In the genomic region with DNA sequence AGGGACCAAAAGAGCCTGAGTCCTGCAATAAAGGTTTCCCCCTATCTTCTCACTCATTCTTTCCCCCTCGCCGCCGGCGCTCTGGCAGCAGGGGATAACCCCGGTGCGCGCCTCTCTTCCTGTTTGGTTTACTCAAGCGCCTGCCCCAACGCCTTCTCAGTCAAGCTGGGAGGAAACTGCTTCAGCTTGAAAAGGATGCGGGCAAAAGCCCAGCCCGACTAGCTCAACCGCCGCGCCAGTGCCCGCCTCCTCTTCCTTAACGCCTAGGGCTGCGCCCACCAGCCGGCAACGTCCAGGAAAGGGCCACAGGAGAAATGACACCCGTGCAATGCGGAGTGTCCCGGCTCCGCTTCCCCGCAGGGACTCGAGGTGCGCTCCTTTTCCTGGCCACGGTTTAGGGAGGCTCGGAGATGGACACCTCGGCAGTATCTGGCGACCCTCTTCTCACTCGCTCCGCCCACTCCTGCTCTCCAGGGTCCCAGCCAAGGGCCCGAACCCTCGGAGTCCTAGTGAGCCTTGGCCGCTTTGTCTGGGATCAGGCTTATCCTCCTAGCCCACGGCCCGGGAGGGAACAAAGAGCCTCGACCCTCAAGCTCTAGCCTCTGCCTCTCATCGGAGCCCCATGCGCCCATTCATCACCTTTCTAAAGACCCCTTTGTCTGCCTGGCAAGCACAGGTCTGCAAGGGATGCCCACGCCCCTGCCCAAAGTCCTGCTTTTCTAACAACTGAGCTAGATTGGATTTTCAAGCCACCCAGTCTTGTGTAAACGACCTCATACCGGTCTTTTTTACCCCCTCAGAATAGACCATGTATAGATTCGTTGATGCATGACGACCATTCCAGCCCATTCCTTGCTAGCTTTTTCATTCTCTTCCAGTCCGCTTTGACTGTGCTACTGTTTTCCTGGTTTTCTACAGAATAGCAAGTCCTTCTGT, we compare ENCODE assay signal across 8 cellular contexts. TPM values are rescaled to one million over a fixed set of nuclear protein-coding genes. Genes with fewer than 3 reads are reported as not detected.
A peak's percentile ranks its signal among the peaks of the same experiment; 100 is the strongest.
DNase-seq lines count a peak whose midpoint lies in the region; ATAC-seq, FAIRE-seq and TF ChIP-seq lines count a peak whose summit lies in the region.

No MANE protein-coding gene starts in this region.

- H3K27ac ChIP-seq in WERI-Rb-1: no peak overlapping the region

- DNase-seq in GM12891 (ENCODE audit: insufficient read length, low spot score) (peak; percentile 28), NCI-H1694 treated with DMSO at 0.1 percent for 48 hours (lab: John Stamatoyannopoulos, UW) (peak; percentile 46), WERI-Rb-1 (peak; percentile 59), left lobe of liver (ENCODE audit: low spot score) (peak; percentile 58), HTR-8/SVneo (ENCODE audit: insufficient read length, low spot score) (no peak)
- peak; percentile 90 for DNase-seq in central memory CD4-positive, alpha-beta T cell
- peak; percentile 82 to 84 for DNase-seq in stimulated activated CD4-positive, alpha-beta T cell treated with anti-CD3 and anti-CD28 coated beads, Interleukin-2, amount 100 ng/mL, for 48 hours

- H3K4me3 ChIP-seq in WERI-Rb-1 (ENCODE audit: low read depth, low read length): peak overlapping the region; percentile 72

- no peak for TF ChIP-seq CTCF in WERI-Rb-1 (IDR thresholded peaks at IDR 0.05; ENCODE audit: low read depth, low read length)

- ATAC-seq in HG02678 (IDR thresholded peaks at IDR 0.05; ENCODE audit: unreplicated experiment) (peak; percentile 35), left lobe of liver (peak; percentile 57)

- no peak for FAIRE-seq in GM12891 (lab: Jason Lieb, UNC)
- FAIRE-seq in HTR-8/SVneo (lab: Jason Lieb, UNC): no peak

- peak; percentile 66 for TF ChIP-seq POLR2A in GM12891 (IDR thresholded peaks at IDR 0.05; ENCODE audit: low read depth, low read length)

- no peaks in the 10 kb centered on the region for H3K36me3 ChIP-seq in WERI-Rb-1

- no peaks in the 10 kb centered on the region for H3K9me3 ChIP-seq in WERI-Rb-1 (ENCODE audit: severe bottlenecking)

- H3K27me3 ChIP-seq in WERI-Rb-1 (ENCODE audit: insufficient read depth, low read depth, severe bottlenecking): no peaks in the 10 kb centered on the region

TF ChIP-seq in GM12891, 5 proteins besides CTCF, POLR2A, EP300 and RAD21:
- TF ChIP-seq POLR2AphosphoS5 (IDR thresholded peaks at IDR 0.05; ENCODE audit: low read depth, low read length) (peak; percentile 75), TAF1 (IDR thresholded peaks at IDR 0.05; ENCODE audit: low read depth, low read length) (peak; percentile 65), PAX5 (IDR thresholded peaks at IDR 0.05; ENCODE audit: insufficient read depth, low read length, severe bottlenecking) (peak; percentile 16), SPI1 (IDR thresholded peaks at IDR 0.05; ENCODE audit: low read depth, low read length) (no peak), POU2F2 (IDR thresholded peaks at IDR 0.05; ENCODE audit: low read depth, low read length) (peak; percentile 21; the same call in 1 of the 2 replicates)
TF ChIP-seq in GM12891: peak in this region for 4.

RNA-seq across cellular contexts. Expression of gene ST8SIA4, which starts 2.0 kb away (rescaled TPM):
- 13.3 TPM for polyA plus RNA-seq in GM12891 (2012; ENCODE audit: low read depth, missing spikeins)
- 1.7 TPM for total RNA-seq in left lobe of liver
